23 cellular contexts compared by ENCODE assay signal in the genomic region with DNA sequence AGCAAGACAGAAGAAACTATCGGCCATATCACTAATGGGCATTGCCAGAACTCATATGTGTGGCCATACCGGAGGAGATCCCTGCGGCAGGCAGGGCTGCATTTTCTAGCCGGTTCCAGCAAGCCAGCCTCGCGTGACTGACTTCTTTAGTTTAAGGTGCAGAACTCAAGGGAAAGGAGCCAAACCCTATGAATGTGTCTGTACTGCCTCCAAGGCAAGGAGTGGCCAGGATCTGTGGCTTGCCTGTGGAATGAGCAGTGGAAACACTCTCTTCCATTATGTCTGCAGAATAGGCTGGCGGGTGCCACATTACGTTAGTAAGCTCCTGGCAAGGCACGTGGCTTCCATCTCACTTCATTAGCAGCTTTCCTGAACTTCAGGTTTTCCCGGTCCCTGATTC.
DNase-seq lines count a peak whose midpoint lies in the region; ATAC-seq and TF ChIP-seq lines count a peak whose summit lies in the region.
"Had no signal": no experiment of that assay in that cellular context is flagged by ENCODE, and none has a peak within 500 bp of the region (broad histone marks: within the 10 kb centered on the region; RNA-seq: fewer than 3 reads in every experiment).

No MANE protein-coding gene starts in this region.

- no peak overlapping the region for H3K4me3 ChIP-seq in RWPE2 (ENCODE audit: severe bottlenecking)
- H3K4me3 ChIP-seq: BLaER1 treated with 17β-estradiol and CSF1 and Interleukin-3, amounts not matched to agents 10 nM and 100 nM; pancreas; SJSA1 had no signal

- H3K27ac ChIP-seq in RWPE2 (ENCODE audit: poor library complexity, severe bottlenecking), result no peak overlapping the region
- H3K27ac ChIP-seq: BLaER1 treated with 17β-estradiol and CSF1 and Interleukin-3, amounts not matched to agents 10 nM and 100 nM; brain microvascular endothelial cell; pancreas; SJSA1 had no signal

- H3K27me3 ChIP-seq in RWPE2 (ENCODE audit: insufficient read depth, poor library complexity, severe bottlenecking), result no peaks in the 10 kb centered on the region
- H3K27me3 ChIP-seq: BLaER1 treated with 17β-estradiol and CSF1 and Interleukin-3, amounts not matched to agents 10 nM and 100 nM; brain microvascular endothelial cell; pancreas; SJSA1 had no signal

- H3K9me3 ChIP-seq in RWPE2 (ENCODE audit: severe bottlenecking), result no peaks in the 10 kb centered on the region
- H3K9me3 ChIP-seq: pancreas, SJSA1 had no signal

- TF ChIP-seq CTCF in RWPE2 (IDR thresholded peaks at IDR 0.05; ENCODE audit: poor library complexity, severe bottlenecking), result no peak

- ATAC-seq in RWPE2 (ENCODE audit: low read depth), result peak; percentile 51; the same call in 1 of the 3 replicates
- no peak for ATAC-seq in GM18873 (IDR thresholded peaks at IDR 0.05; ENCODE audit: low FRiP score, unreplicated experiment)
- ATAC-seq: activated CD8-positive, alpha-beta memory T cell treated with anti-CD3 and anti-CD28 coated beads, Interleukin-2, amount 10 ng/mL, durations not matched to agents 7 days and 5 days; activated naive CD4-positive, alpha-beta T cell treated with anti-CD3 and anti-CD28 coated beads, Interleukin-2, amount 50 U/mL, for 72 hours; left lobe of liver; natural killer cell treated with Interleukin-12 subunit alpha and Interleukin-12 subunit beta and Interleukin-15 and Interleukin-18, amount 100 ng/mL, for 72 hours; pancreas; T-helper 17 cell had no signal

- H3K36me3 ChIP-seq in RWPE2 (ENCODE audit: low read depth), result no peaks in the 10 kb centered on the region
- H3K36me3 ChIP-seq: BLaER1 treated with 17β-estradiol and CSF1 and Interleukin-3, amounts not matched to agents 10 nM and 100 nM; brain microvascular endothelial cell; pancreas; SJSA1 had no signal

- H3K4me1 ChIP-seq in RWPE2 (ENCODE audit: insufficient read depth, poor library complexity, severe bottlenecking), result no peaks in the 10 kb centered on the region
- H3K4me1 ChIP-seq: BLaER1 treated with 17β-estradiol and CSF1 and Interleukin-3, amounts not matched to agents 10 nM and 100 nM; pancreas had no signal

- DNase-seq in AG08396 (ENCODE audit: low spot score) (peak; percentile 14), RWPE2 (ENCODE audit: low spot score) (no peak), fibroblast of peridontal ligament (ENCODE audit: extremely low read depth) (peak; percentile 49), renal cortical epithelial cell (ENCODE audit: low read depth) (peak; percentile 87), NCI-H2227 treated with DMSO at 0.1 percent for 48 hours (lab: John Stamatoyannopoulos, UW) (no peak), HT-29 (ENCODE audit: low spot score) (no peak), NCI-H1092 treated with DMSO at 0.1 percent for 48 hours (lab: John Stamatoyannopoulos, UW) (no peak)
- DNase-seq: 8988T; activated CD4-positive, alpha-beta T cell treated with anti-CD3 and anti-CD28 coated beads for 48 hours; activated CD8-positive, alpha-beta memory T cell treated with anti-CD3 and anti-CD28 coated beads, Interleukin-2, amount 10 ng/mL, durations not matched to agents 7 days and 5 days; brain microvascular endothelial cell; effector CD8-positive, alpha-beta T cell; midbrain; NCI-H1436; NCI-H510A treated with DMSO at 0.1 percent for 48 hours; pancreas; T-helper 17 cell had no signal

Comparison
In these comparisons a context has a peak if more than half of its experiments do, and no peak if none do; other contexts are left out.
1. DNase-seq: peak in AG08396 (single experiment), fibroblast of peridontal ligament (single experiment) and renal cortical epithelial cell (single experiment); none in RWPE2 (single experiment), NCI-H2227 treated with DMSO at 0.1 percent for 48 hours (single experiment), HT-29 (single experiment) and NCI-H1092 treated with DMSO at 0.1 percent for 48 hours (single experiment).